ENCODE assay signal across 8 cellular contexts in genomic region chr10:55091691-55092328, GRCh38.
A peak's percentile ranks its signal among the peaks of the same experiment; 100 is the strongest.
DNase-seq lines count a peak whose midpoint lies in the region; ATAC-seq and TF ChIP-seq lines count a peak whose summit lies in the region.

No MANE protein-coding gene starts in this region.

- no peak overlapping the region for H3K4me3 ChIP-seq in fibroblast of mammary gland (ENCODE audit: control insufficient read depth, low read depth, low read length)

- H3K27me3 Mint-ChIP-seq in type B pancreatic cell, result no peaks in the 10 kb centered on the region

- H3K9me3 Mint-ChIP-seq in type B pancreatic cell, result no peaks in the 10 kb centered on the region

- H3K36me3 Mint-ChIP-seq in type B pancreatic cell, result no peaks in the 10 kb centered on the region

- DNase-seq in NCI-H146 treated with DMSO at 0.1 percent for 48 hours (lab: John Stamatoyannopoulos, UW; ENCODE audit: unreplicated experiment) (peak; percentile 4), fibroblast of mammary gland (ENCODE audit: low read depth) (peak; percentile 6), type B pancreatic cell (ENCODE audit: extremely low spot score, unreplicated experiment) (no peak), SHP77 treated with DMSO at 0.1 percent for 48 hours (lab: John Stamatoyannopoulos, UW) (no peak), mesenteric fat pad (ENCODE audit: low spot score) (no peak)

- H3K4me3 Mint-ChIP-seq in type B pancreatic cell, result no peak overlapping the region

- peak; percentile 96 for TF ChIP-seq CTCF in 22Rv1 (IDR thresholded peaks at IDR 0.05)
- peak; percentile 90 for TF ChIP-seq CTCF in fibroblast of mammary gland (conservative IDR thresholded peaks at IDR 0.05; ENCODE audit: control insufficient read depth, insufficient read depth, low read depth, low read length)
- peak; percentile 93 for TF ChIP-seq CTCF in type B pancreatic cell (conservative IDR thresholded peaks at IDR 0.05)

- peak; percentile 63 for ATAC-seq in GM18511 (IDR thresholded peaks at IDR 0.05; ENCODE audit: unreplicated experiment)
- ATAC-seq in GM21717 (IDR thresholded peaks at IDR 0.05; ENCODE audit: unreplicated experiment), result no peak

- no peak overlapping the region for H3K27ac Mint-ChIP-seq in type B pancreatic cell

- no peaks in the 10 kb centered on the region for H3K4me1 Mint-ChIP-seq in type B pancreatic cell (ENCODE audit: unreplicated experiment)

- H3K27ac ChIP-seq in 22Rv1, result no peak overlapping the region

Comparison
In these comparisons a context has a peak if more than half of its experiments do, and no peak if none do; other contexts are left out.
1. DNase-seq: peak in NCI-H146 treated with DMSO at 0.1 percent for 48 hours (single experiment) and fibroblast of mammary gland (single experiment); none in type B pancreatic cell (single experiment), SHP77 treated with DMSO at 0.1 percent for 48 hours (single experiment) and mesenteric fat pad (single experiment).
2. Peak in every context shown above with its lines, with median percentiles within 50 percentile points of each other: CTCF ChIP-seq.